Comparison of ENCODE assay signal across 1 cellular context in the genomic region with DNA sequence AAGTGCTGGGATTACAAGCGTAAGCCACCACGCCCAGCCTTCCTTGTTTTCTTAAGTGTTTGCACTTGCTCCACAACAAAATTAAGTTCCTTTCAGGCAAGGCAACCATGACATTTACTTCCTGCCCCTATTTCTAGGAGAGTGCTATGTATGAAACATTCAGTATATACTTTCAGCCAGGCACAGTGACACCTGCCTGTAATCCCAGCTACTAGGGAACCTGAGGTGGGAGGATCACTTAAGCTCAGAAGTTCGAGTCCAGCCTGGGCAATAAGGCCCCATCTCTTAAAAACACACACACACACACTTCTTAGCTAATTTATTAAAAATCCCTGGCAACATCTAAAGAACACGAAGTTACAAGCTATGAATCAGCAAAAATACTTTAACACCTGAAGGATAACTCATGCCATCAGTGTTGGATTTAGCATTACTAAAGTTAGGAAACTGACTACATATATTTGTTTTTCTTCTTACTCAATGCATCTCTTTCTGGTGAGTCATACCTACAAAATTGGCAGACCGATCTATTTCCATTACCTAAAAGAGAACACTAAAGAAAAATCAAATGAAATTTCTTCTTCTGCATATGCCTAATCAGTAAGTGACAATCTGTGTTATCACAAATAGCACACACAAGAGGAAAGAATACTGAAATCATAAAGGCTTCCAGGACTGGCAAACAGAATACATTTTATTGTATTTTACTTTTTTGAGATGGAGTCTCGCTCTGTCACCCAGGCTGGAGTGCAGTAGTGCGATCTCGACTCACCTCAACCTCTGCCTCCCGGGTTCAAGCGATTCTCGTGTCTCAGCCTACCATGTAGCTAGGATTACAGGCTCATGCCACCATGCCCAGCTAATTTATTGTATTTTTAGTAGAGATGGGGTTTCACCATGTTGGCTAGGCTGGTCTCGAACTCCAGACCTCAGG.
TF ChIP-seq lines count a peak whose summit lies in the region.

No MANE protein-coding gene starts in this region.

TF ChIP-seq in IMR-90, 13 proteins besides CTCF, POLR2A, EP300 and RAD21:
- TF ChIP-seq FOS (IDR thresholded peaks at IDR 0.05; ENCODE audit: low read depth, low read length) (peak; percentile 99), MAZ (IDR thresholded peaks at IDR 0.05; ENCODE audit: borderline replicate concordance, low read depth, low read length) (no peak), CHD1 (IDR thresholded peaks at IDR 0.05; ENCODE audit: low read depth, low read length) (no peak), RFX5 (IDR thresholded peaks at IDR 0.05; ENCODE audit: low read depth, low read length) (no peak), NFE2L2 (IDR thresholded peaks at IDR 0.05; ENCODE audit: low read depth, low read length) (peak; percentile 91), MXI1 (IDR thresholded peaks at IDR 0.05; ENCODE audit: borderline replicate concordance, low read depth, low read length) (no peak), BHLHE40 (IDR thresholded peaks at IDR 0.05; ENCODE audit: low read depth, low read length) (peak; percentile 58; the same call in 1 of the 2 replicates), RCOR1 (IDR thresholded peaks at IDR 0.05; ENCODE audit: insufficient replicate concordance, low read length) (no peak), CEBPB (IDR thresholded peaks at IDR 0.05; ENCODE audit: low read depth, low read length) (peak; percentile 80), SMC3 (IDR thresholded peaks at IDR 0.05; ENCODE audit: low read depth, low read length) (no peak), MAFK (IDR thresholded peaks at IDR 0.05; ENCODE audit: low read depth, low read length) (peak; percentile 82)
- TF ChIP-seq, protein P1, sequence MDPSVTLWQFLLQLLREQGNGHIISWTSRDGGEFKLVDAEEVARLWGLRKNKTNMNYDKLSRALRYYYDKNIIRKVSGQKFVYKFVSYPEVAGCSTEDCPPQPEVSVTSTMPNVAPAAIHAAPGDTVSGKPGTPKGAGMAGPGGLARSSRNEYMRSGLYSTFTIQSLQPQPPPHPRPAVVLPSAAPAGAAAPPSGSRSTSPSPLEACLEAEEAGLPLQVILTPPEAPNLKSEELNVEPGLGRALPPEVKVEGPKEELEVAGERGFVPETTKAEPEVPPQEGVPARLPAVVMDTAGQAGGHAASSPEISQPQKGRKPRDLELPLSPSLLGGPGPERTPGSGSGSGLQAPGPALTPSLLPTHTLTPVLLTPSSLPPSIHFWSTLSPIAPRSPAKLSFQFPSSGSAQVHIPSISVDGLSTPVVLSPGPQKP (IDR thresholded peaks at IDR 0.05; ENCODE audit: borderline replicate concordance, low read depth, low read length) = no peak
- TF ChIP-seq, protein P2, sequence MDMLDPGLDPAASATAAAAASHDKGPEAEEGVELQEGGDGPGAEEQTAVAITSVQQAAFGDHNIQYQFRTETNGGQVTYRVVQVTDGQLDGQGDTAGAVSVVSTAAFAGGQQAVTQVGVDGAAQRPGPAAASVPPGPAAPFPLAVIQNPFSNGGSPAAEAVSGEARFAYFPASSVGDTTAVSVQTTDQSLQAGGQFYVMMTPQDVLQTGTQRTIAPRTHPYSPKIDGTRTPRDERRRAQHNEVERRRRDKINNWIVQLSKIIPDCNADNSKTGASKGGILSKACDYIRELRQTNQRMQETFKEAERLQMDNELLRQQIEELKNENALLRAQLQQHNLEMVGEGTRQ (IDR thresholded peaks at IDR 0.05; ENCODE audit: low read depth, low read length) = no peak
